1 cellular context compared by ENCODE assay signal in genomic region chr2:231965118-231965517, GRCh38.
TF ChIP-seq lines count a peak whose summit lies in the region.

No MANE protein-coding gene starts in this region.

TF ChIP-seq in HepG2, 621 proteins besides CTCF, POLR2A, EP300 and RAD21 (continued from another document):
- TF ChIP-seq ZNF362 (CRISPR knock-in tag; IDR thresholded peaks at IDR 0.05; ENCODE audit: borderline replicate concordance), result peak; percentile 30; the same call in 1 of the 2 replicates
- no peak for TF ChIP-seq SOX6 (IDR thresholded peaks at IDR 0.05)
- peak; percentile 49; the same call in 1 of the 2 replicates for TF ChIP-seq SOX6 (CRISPR knock-in tag; IDR thresholded peaks at IDR 0.05)
- TF ChIP-seq ARID3A (IDR thresholded peaks at IDR 0.05; ENCODE audit: low read depth, low read length), result peak; percentile 87
- TF ChIP-seq ZNF205 (CRISPR knock-in tag; IDR thresholded peaks at IDR 0.05), result peak; percentile 96
- TF ChIP-seq RFX3 (CRISPR knock-in tag; IDR thresholded peaks at IDR 0.05), result peak; percentile 55; the same call in 1 of the 2 replicates
- TF ChIP-seq RARG (CRISPR knock-in tag; IDR thresholded peaks at IDR 0.05; ENCODE audit: low read depth), result no peak
- TF ChIP-seq SOX13 (IDR thresholded peaks at IDR 0.05), result no peak
- peak in 1 of 2 experiments; percentile 76; a peak in 1 of 4 replicates for TF ChIP-seq SOX13 (CRISPR knock-in tag; conservative IDR thresholded peaks at IDR 0.05 in 1 of 2, IDR thresholded peaks at IDR 0.05 in 1 of 2)
- peak; percentile 39; the same call in 1 of the 2 replicates for TF ChIP-seq KDM5A (IDR thresholded peaks at IDR 0.05; ENCODE audit: borderline replicate concordance, low read length)
- TF ChIP-seq ZNF792 (CRISPR knock-in tag; IDR thresholded peaks at IDR 0.05), result no peak
- TF ChIP-seq ERF (CRISPR knock-in tag; IDR thresholded peaks at IDR 0.05), result no peak
- peak; percentile 72 for TF ChIP-seq CEBPB (IDR thresholded peaks at IDR 0.05; ENCODE audit: borderline replicate concordance, low read depth, low read length)
- peak; percentile 50 for TF ChIP-seq ASH2L (IDR thresholded peaks at IDR 0.05; ENCODE audit: insufficient read length, low read depth, low read length)
- no peak for TF ChIP-seq NR2F6 (IDR thresholded peaks at IDR 0.05)
- TF ChIP-seq NR2F6 (CRISPR knock-in tag; IDR thresholded peaks at IDR 0.05), result no peak
